Comparison of ENCODE assay signal across 8 cellular contexts in genomic region chr11:34915136-34916013, GRCh38. TPM values are rescaled to one million over a fixed set of nuclear protein-coding genes. Genes with fewer than 3 reads are reported as not detected.
DNase-seq lines count a peak whose midpoint lies in the region; ATAC-seq and TF ChIP-seq lines count a peak whose summit lies in the region.

No MANE protein-coding gene starts in this region.

- H3K27me3 ChIP-seq in adrenal gland = no peaks in the 10 kb centered on the region
- H3K27me3 ChIP-seq in sigmoid colon = no peaks in the 10 kb centered on the region

- TF ChIP-seq POLR2A in adrenal gland (IDR thresholded peaks at IDR 0.05) (peak in 1 of 2 donors; percentile 82), sigmoid colon (IDR thresholded peaks at IDR 0.05) (no peak)

- TF ChIP-seq CTCF in adrenal gland (IDR thresholded peaks at IDR 0.05) (no peak), sigmoid colon (IDR thresholded peaks at IDR 0.05) (no peak)

- 4 to 7% (median 5%) methylated on average over 26 to 34 of the region's 34 CpGs for WGBS in adrenal gland, 4 donors
- WGBS in sigmoid colon, 2 donors = 5% methylated on average over 34 of the region's 34 CpGs

- H3K4me1 ChIP-seq in adrenal gland (replicated peaks in 1 of 2) = peaks cover 13 to 42% of the 10 kb centered on the region in 2 donors
- peaks cover 0 to 35% (median 28%) of the 10 kb centered on the region in 4 donors for H3K4me1 ChIP-seq in sigmoid colon

- H3K27ac ChIP-seq in adrenal gland (peak overlapping the region; percentile 94 to 97 (median 97)), sigmoid colon (peak overlapping the region; percentile 95 to 98 (median 96))

- H3K9me3 ChIP-seq in adrenal gland (replicated peaks in 1 of 3) (no peaks in the 10 kb centered on the region), sigmoid colon (no peaks in the 10 kb centered on the region)

- DNase-seq in HCEC 1CT = peak; percentile 24
- peak; percentile 63 for DNase-seq in NCI-H1105 treated with DMSO at 0.1 percent for 48 hours (lab: John Stamatoyannopoulos, UW)
- DNase-seq in adrenal gland = peak in 1 of 7 donors; percentile 67
- no peak for DNase-seq in sigmoid colon
- no peak for DNase-seq in HuH-7.5 (ENCODE audit: low spot score)

- TF ChIP-seq EP300 in sigmoid colon (IDR thresholded peaks at IDR 0.05) = no peak

- H3K4me3 ChIP-seq in adrenal gland (peak overlapping the region; percentile 43 to 95 (median 85)), iPS-11a (ENCODE audit: low read depth, low read length) (peak overlapping the region; percentile 89), sigmoid colon (peak overlapping the region; percentile 80 to 93 (median 88))

- intact Hi-C loops in adrenal gland (cut with DNase I) = no loop called here
- intact Hi-C loops in sigmoid colon (cut with DNase I) = loop anchor here (2.0 to 10.0 kb wide), 3 partner anchors 219 to 863 kb away; partner anchors contain the start of genes CAPRIN1, CD44 and NAT10

- ATAC-seq in GM18498 (IDR thresholded peaks at IDR 0.05; ENCODE audit: unreplicated experiment) (peak; percentile 1), HG03342 (IDR thresholded peaks at IDR 0.05; ENCODE audit: unreplicated experiment) (no peak)

- H3K36me3 ChIP-seq in adrenal gland (replicated peaks in 1 of 2) (no peaks in the 10 kb centered on the region), sigmoid colon (peaks cover 0 to 3% (median 0%) of the 10 kb centered on the region in 4 donors)

RNA-seq across cellular contexts. Expression of gene APIP, which starts 0.8 kb away (rescaled TPM):
- total RNA-seq in adrenal gland (10 to 100 TPM; 39.4 to 61.8 (median 48.5) TPM), sigmoid colon (10 to 100 TPM; 33.0 to 43.9 (median 41.5) TPM)
- polyA plus RNA-seq in adrenal gland (100 to 1,000 TPM in 1 of 3 donors, 10 to 100 TPM in 2; 17.0 to 102 (median 23.5) TPM), sigmoid colon (10 to 100 TPM; 50.5 to 68.5 (median 51.1) TPM)

RNA-seq across cellular contexts. Expression of gene PDHX, which starts 1.0 kb away (rescaled TPM):
- total RNA-seq in adrenal gland = 10 to 100 TPM; 25.6 to 57.4 (median 45.6) TPM
- 10 to 100 TPM; 13.9 to 79.6 (median 15.6) TPM for polyA plus RNA-seq in adrenal gland
- total RNA-seq in sigmoid colon = 10 to 100 TPM; 27.7 to 32.8 (median 31.0) TPM
- polyA plus RNA-seq in sigmoid colon = 10 to 100 TPM; 22.2 to 41.4 (median 26.3) TPM

Comparison
In these comparisons a context has a peak if more than half of its experiments do, and no peak if none do; other contexts are left out.
1. DNase-seq: peak in HCEC 1CT (single experiment) and NCI-H1105 treated with DMSO at 0.1 percent for 48 hours (single experiment); none in sigmoid colon (single experiment) and HuH-7.5 (single experiment).
2. Peak in every context shown above with its lines, with median percentiles within 50 percentile points of each other: H3K4me3 ChIP-seq.